ENCODE assay signal across 14 cellular contexts in the genomic region with DNA sequence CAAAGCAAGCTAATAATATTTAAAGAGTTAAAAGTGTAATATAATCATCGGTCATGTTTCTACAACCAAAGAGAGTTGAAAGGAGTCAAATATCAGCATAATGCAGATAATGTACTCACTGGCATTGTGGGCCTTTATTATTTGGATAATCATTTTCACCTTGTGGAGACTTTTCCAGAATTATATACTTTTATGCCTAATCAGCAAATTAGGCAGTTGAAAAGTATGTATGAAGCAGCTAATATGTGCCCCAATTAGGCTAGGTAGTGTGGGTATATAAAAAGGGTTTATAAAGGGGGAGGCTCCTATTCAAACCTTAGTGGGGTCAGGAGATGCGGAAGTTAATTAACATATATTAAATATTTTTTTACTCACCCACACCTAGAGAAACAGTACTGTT.
A peak's percentile ranks its signal among the peaks of the same experiment; 100 is the strongest.
DNase-seq lines count a peak whose midpoint lies in the region; ATAC-seq and TF ChIP-seq lines count a peak whose summit lies in the region.
"Had no signal": no experiment of that assay in that cellular context is flagged by ENCODE, and none has a peak within 500 bp of the region (broad histone marks: within the 10 kb centered on the region; RNA-seq: fewer than 3 reads in every experiment).

No MANE protein-coding gene starts in this region.

- H3K36me3 ChIP-seq in breast epithelium (no peaks in the 10 kb centered on the region), tibial artery (no peaks in the 10 kb centered on the region)
- H3K36me3 ChIP-seq: BLaER1, HAP-1 had no signal

- H3K9me3 Mint-ChIP-seq in MCF 10A (ENCODE audit: unreplicated experiment) (no peaks in the 10 kb centered on the region), IgD-negative memory B cell (no peaks in the 10 kb centered on the region), memory B cell (no peaks in the 10 kb centered on the region)

- no peaks in the 10 kb centered on the region for H3K4me1 ChIP-seq in breast epithelium
- peaks cover 0 to 46% (median 31%) of the 10 kb centered on the region in 4 donors for H3K4me1 ChIP-seq in tibial artery

- DNase-seq in MCF 10A (ENCODE audit: unreplicated experiment): no peak
- no peak for DNase-seq in breast epithelium (ENCODE audit: low spot score in 2 of 2)
- no peak for DNase-seq in memory B cell (ENCODE audit: low spot score in 2 of 2)
- DNase-seq in tibial artery: no peak
- DNase-seq in DMS 273 treated with DMSO at 0.1 percent for 48 hours (lab: John Stamatoyannopoulos, UW): no peak
- DNase-seq: AML-193, GOT3 had no signal

- H3K27ac ChIP-seq in breast epithelium: no peak overlapping the region
- H3K27ac ChIP-seq in tibial artery: peak overlapping the region; percentile 9 to 99
- H3K27ac ChIP-seq: 22Rv1, BLaER1 had no signal

- intact Hi-C loops in MCF 10A (cut with micrococcal nuclease) (no loop called here), breast epithelium (cut with DNase I; ENCODE audit: low total_unique reads) (loop anchor here (5.0 kb wide), 1 partner anchor 105 kb away; the partner anchor contains the start of gene HNRNPU), tibial artery (cut with DNase I; ENCODE audit: low total_unique reads) (no loop called here)

- H3K4me3 Mint-ChIP-seq in MCF 10A (ENCODE audit: unreplicated experiment) (no peak overlapping the region), IgD-negative memory B cell (peak overlapping the region in 1 of 4 donors; percentile 66), memory B cell (no peak overlapping the region)

- H3K36me3 Mint-ChIP-seq in MCF 10A (ENCODE audit: insufficient read depth, unreplicated experiment): peaks cover 28% of the 10 kb centered on the region
- no peaks in the 10 kb centered on the region for H3K36me3 Mint-ChIP-seq in IgD-negative memory B cell
- H3K36me3 Mint-ChIP-seq in memory B cell: peaks cover 1% of the 10 kb centered on the region

- H3K27me3 ChIP-seq in breast epithelium: no peaks in the 10 kb centered on the region
- H3K27me3 ChIP-seq in tibial artery: no peaks in the 10 kb centered on the region
- H3K27me3 ChIP-seq: BLaER1 had no signal

- H3K4me3 ChIP-seq in breast epithelium (no peak overlapping the region), tibial artery (no peak overlapping the region)
- H3K4me3 ChIP-seq: BLaER1, GM12878, HAP-1 had no signal

- no TSS peak for BruUV-seq in MCF 10A (replicated peaks; lab: Mats Ljungman, UMichigan)

- H3K4me1 Mint-ChIP-seq in MCF 10A (ENCODE audit: insufficient read depth, unreplicated experiment) (peaks cover 31% of the 10 kb centered on the region), IgD-negative memory B cell (peaks cover 4 to 10% (median 8%) of the 10 kb centered on the region in 3 donors), memory B cell (peaks cover 5% of the 10 kb centered on the region)

- POLR2A ChIA-PET in MCF 10A (lab: Yijun Ruan, JAX): interaction anchor here (0.6 to 10.4 kb wide), 7 partner anchors 13 to 505 kb away, joined by 3 to 719 read pairs (median 33); partner anchors contain the start of genes COX20 and HNRNPU

- no peak for TF ChIP-seq POLR2A in breast epithelium (IDR thresholded peaks at IDR 0.05)

- ATAC-seq in memory B cell (ENCODE audit: low read depth) (no peak), GM21825 (IDR thresholded peaks at IDR 0.05; ENCODE audit: unreplicated experiment) (no peak), HG02840 (IDR thresholded peaks at IDR 0.05; ENCODE audit: low FRiP score, unreplicated experiment) (no peak)
- ATAC-seq: GM12878 had no signal

- no peak for TF ChIP-seq CTCF in MCF 10A (IDR thresholded peaks at IDR 0.05; ENCODE audit: unreplicated experiment)
- TF ChIP-seq CTCF in breast epithelium (IDR thresholded peaks at IDR 0.05): no peak
- TF ChIP-seq CTCF in tibial artery (IDR thresholded peaks at IDR 0.05): no peak

- H3K27me3 Mint-ChIP-seq in MCF 10A (ENCODE audit: insufficient read depth, unreplicated experiment): no peaks in the 10 kb centered on the region
- no peaks in the 10 kb centered on the region for H3K27me3 Mint-ChIP-seq in IgD-negative memory B cell
- H3K27me3 Mint-ChIP-seq in memory B cell: no peaks in the 10 kb centered on the region

- CTCF ChIA-PET in MCF 10A (lab: Yijun Ruan, JAX): interaction anchor here (3.5 kb wide), 1 partner anchor 75 kb away, joined by 16 read pairs; no protein-coding TSS in a partner anchor

- H3K27ac Mint-ChIP-seq in MCF 10A (ENCODE audit: low read depth, unreplicated experiment): peak overlapping the region; percentile 100
- H3K27ac Mint-ChIP-seq in IgD-negative memory B cell: peak overlapping the region in 2 of 3 donors; percentile 19 to 71
- H3K27ac Mint-ChIP-seq in memory B cell: peak overlapping the region; percentile 29

- no peaks in the 10 kb centered on the region for H3K9me3 ChIP-seq in breast epithelium
- no peaks in the 10 kb centered on the region for H3K9me3 ChIP-seq in tibial artery
- H3K9me3 ChIP-seq: BLaER1, HAP-1 had no signal

Comparison
In these comparisons a context has a peak if more than half of its experiments do, and no peak if none do; other contexts are left out.
1. H3K27ac Mint-ChIP-seq: peak in every context shown above with its lines; median percentile 100 in MCF 10A; 45 in IgD-negative memory B cell; 29 in memory B cell.
2. H3K27ac ChIP-seq: peak in tibial artery (2 of 2); none in breast epithelium (0 of 2).